In genomic region chr19:38044267-38045111, GRCh38 we compare ENCODE assay signal across 10 cellular contexts.
DNase-seq lines count a peak whose midpoint lies in the region; ATAC-seq, FAIRE-seq and TF ChIP-seq lines count a peak whose summit lies in the region.
"Had no signal": no experiment of that assay in that cellular context is flagged by ENCODE, and none has a peak within 500 bp of the region (broad histone marks: within the 10 kb centered on the region; RNA-seq: fewer than 3 reads in every experiment).

No MANE protein-coding gene starts in this region.

- no peak overlapping the region for H3K4me2 ChIP-seq in SK-N-SH

- POLR2A ChIA-PET in SK-N-SH (lab: Yijun Ruan, JAX), result interaction anchor here (2.0 kb wide), 1 partner anchor 40 kb away, joined by 5 read pairs; no protein-coding TSS in a partner anchor

- 90% methylated on average over 15 of the region's 16 CpGs for WGBS in SK-N-SH (ENCODE audit: low lambda C conversion rate)

- H3K4me3 ChIP-seq in GM12865 (ENCODE audit: low read depth, low read length), result no peak overlapping the region
- no peak overlapping the region for H3K4me3 ChIP-seq in SK-N-SH (ENCODE audit: low read depth in 2 of 2, low read length in 1 of 2)
- H3K4me3 ChIP-seq in foreskin fibroblast (ENCODE audit: low read depth in 1 of 2, low read length in 2 of 2), result no peak overlapping the region
- no peak overlapping the region for H3K4me3 ChIP-seq in kidney (ENCODE audit: low read length in 2 of 2)

- no peak for FAIRE-seq in kidney (lab: Jason Lieb, UNC)
- FAIRE-seq: frontal cortex had no signal

- peak; percentile 40 for TF ChIP-seq RAD21 in SK-N-SH (IDR thresholded peaks at IDR 0.05; ENCODE audit: low read length)

- H3K9me3 ChIP-seq in SK-N-SH (0 out of 2 replicates have a peak, but pooled peaks cover 7% of the 10 kb centered on the region), kidney (ENCODE audit: control insufficient read depth in 1 of 2, low read length in 2 of 2) (no peaks in the 10 kb centered on the region)

- H3K27ac ChIP-seq in SK-N-SH (ENCODE audit: low read depth in 2 of 2, low read length in 1 of 2), result no peak overlapping the region; a peak in 1 of 4 replicates
- no peak overlapping the region for H3K27ac ChIP-seq in kidney (ENCODE audit: low read depth in 2 of 2, low read length in 2 of 2)

- no peaks in the 10 kb centered on the region for H4K20me1 ChIP-seq in SK-N-SH (ENCODE audit: insufficient read depth)

- no peak overlapping the region for H3K9ac ChIP-seq in SK-N-SH
- H3K9ac ChIP-seq in kidney (ENCODE audit: low read length in 2 of 2), result no peak overlapping the region

- H3K36me3 ChIP-seq in SK-N-SH (replicated peaks in 1 of 2; ENCODE audit: control insufficient read depth in 1 of 2, insufficient read depth in 2 of 2, low read length in 1 of 2) (peaks cover 0 to 11% of the 10 kb centered on the region in 2 experiments), kidney (ENCODE audit: control insufficient read depth in 1 of 2, insufficient read depth in 2 of 2, low read length in 2 of 2) (no peaks in the 10 kb centered on the region)

- H3K4me1 ChIP-seq in SK-N-SH (ENCODE audit: control insufficient read depth in 1 of 2, insufficient read depth in 2 of 2, low read depth in 1 of 2, low read length in 1 of 2) (peaks cover 5 to 6% of the 10 kb centered on the region in 2 experiments; a peak in 1 of 4 replicates), kidney (ENCODE audit: control insufficient read depth in 1 of 2, insufficient read depth in 1 of 2, low read depth in 1 of 2, low read length in 2 of 2) (no peaks in the 10 kb centered on the region)

- H3F3A ChIP-seq in SK-N-SH (replicated peaks; ENCODE audit: insufficient read depth), result peaks cover 21% of the 10 kb centered on the region

- no peak overlapping the region for H2AFZ ChIP-seq in SK-N-SH (ENCODE audit: low read depth)

- TF ChIP-seq CTCF in GM12865 (IDR thresholded peaks at IDR 0.05; ENCODE audit: insufficient read depth, low read depth, low read length, missing control alignments) (no peak), SK-N-SH (IDR thresholded peaks at IDR 0.05) (peak; percentile 58), foreskin fibroblast (IDR thresholded peaks at IDR 0.05; ENCODE audit: low read depth, low read length) (peak; percentile 7), kidney (IDR thresholded peaks at IDR 0.05; ENCODE audit: borderline replicate concordance, extremely low read depth, insufficient read depth) (no peak)

- DNase-seq in AG08396 (ENCODE audit: low spot score) (peak; percentile 46), GM12865 (ENCODE audit: low read depth) (peak; percentile 29), SK-N-SH (no peak), foreskin fibroblast (peak; percentile 29 to 66), kidney (no peak), NCI-H526 (lab: John Stamatoyannopoulos, UW) (no peak), NCI-H2107 (lab: John Stamatoyannopoulos, UW) (no peak)
- DNase-seq: activated CD4-positive, alpha-beta T cell treated with anti-CD3 and anti-CD28 coated beads for 48 hours had no signal

- H3K27me3 ChIP-seq in SK-N-SH (ENCODE audit: insufficient read depth), result no peaks in the 10 kb centered on the region

- CTCF ChIA-PET in SK-N-SH (lab: Yijun Ruan, JAX), result interaction anchor here (1.2 to 1.6 kb wide), 4 partner anchors 29 to 141 kb away, joined by 3 read pairs; no protein-coding TSS in a partner anchor

- peaks cover 47% of the 10 kb centered on the region for H3K79me2 ChIP-seq in SK-N-SH (ENCODE audit: insufficient read depth)

- no peak for TF ChIP-seq EP300 in SK-N-SH (IDR thresholded peaks at IDR 0.05; ENCODE audit: borderline replicate concordance in 1 of 2, low read depth in 1 of 2, low read length in 1 of 2)

- no peaks in the 10 kb centered on the region for H3K9me2 ChIP-seq in SK-N-SH

- ATAC-seq in HG02588 (IDR thresholded peaks at IDR 0.05; ENCODE audit: unreplicated experiment), result no peak

- intact Hi-C loops in kidney (cut with DNase I), result no loop called here

TF ChIP-seq in SK-N-SH, 30 proteins besides CTCF, POLR2A, EP300 and RAD21:
- TF ChIP-seq CHD2 (IDR thresholded peaks at IDR 0.05; ENCODE audit: low read length, partially characterized antibody), result no peak
- TF ChIP-seq MXI1 (IDR thresholded peaks at IDR 0.05; ENCODE audit: low read depth, low read length), result no peak
- no peak for TF ChIP-seq MAX (IDR thresholded peaks at IDR 0.05; ENCODE audit: low read depth)
- TF ChIP-seq NRF1 (IDR thresholded peaks at IDR 0.05; ENCODE audit: low read depth, low read length), result no peak
- TF ChIP-seq ELF1 (IDR thresholded peaks at IDR 0.05), result no peak
- TF ChIP-seq SIN3A (IDR thresholded peaks at IDR 0.05; ENCODE audit: borderline replicate concordance, low read depth, low read length), result no peak
- no peak for TF ChIP-seq YY1 (IDR thresholded peaks at IDR 0.05; ENCODE audit: low read depth)
- TF ChIP-seq TAF1 (IDR thresholded peaks at IDR 0.05; ENCODE audit: borderline replicate concordance, low read depth, low read length), result no peak
- no peak for TF ChIP-seq GATA2 (CRISPR knock-in tag; IDR thresholded peaks at IDR 0.05)
- no peak for TF ChIP-seq IRF3 (IDR thresholded peaks at IDR 0.05; ENCODE audit: low read depth, low read length)
- no peak for TF ChIP-seq FOXJ3 (CRISPR knock-in tag; IDR thresholded peaks at IDR 0.05)

Comparison
In these comparisons a context has a peak if more than half of its experiments do, and no peak if none do; other contexts are left out.
1. DNase-seq: peak in AG08396 (single experiment), GM12865 (single experiment) and foreskin fibroblast (2 of 2); none in SK-N-SH (single experiment), kidney (single experiment), NCI-H526 (0 of 2) and NCI-H2107 (single experiment).
2. CTCF ChIP-seq: peak in SK-N-SH (single experiment) and foreskin fibroblast (single experiment); none in GM12865 (single experiment) and kidney (single experiment).